21 cellular contexts compared by ENCODE assay signal in genomic region chr9:132631280-132631679, GRCh38. TPM values are rescaled to one million over a fixed set of nuclear protein-coding genes. Genes with fewer than 3 reads are reported as not detected.
DNase-seq lines count a peak whose midpoint lies in the region; ATAC-seq and TF ChIP-seq lines count a peak whose summit lies in the region.
"Had no signal": no experiment of that assay in that cellular context is flagged by ENCODE, and none has a peak within 500 bp of the region (broad histone marks: within the 10 kb centered on the region; RNA-seq: fewer than 3 reads in every experiment).

No MANE protein-coding gene starts in this region.

- no peaks in the 10 kb centered on the region for H3K9me3 ChIP-seq in right lobe of liver
- H3K9me3 ChIP-seq in Peyer's patch: no peaks in the 10 kb centered on the region
- H3K9me3 ChIP-seq: thyroid gland had no signal

- DNase-seq in AG08395 (ENCODE audit: low spot score) (peak; percentile 47), HT1080 (ENCODE audit: low read depth) (peak; percentile 92), amniotic epithelial cell (ENCODE audit: low read depth) (peak; percentile 29), iris pigment epithelial cell (ENCODE audit: low read depth) (peak; percentile 63), right lobe of liver (no peak), Peyer's patch (no peak)
- DNase-seq: activated CD4-positive, alpha-beta T cell treated with anti-CD3 and anti-CD28 coated beads for 4 hours; activated T-cell treated with anti-CD3 and anti-CD28 coated beads, Interleukin-2, amount 50 U/mL, for 24 hours; amygdala; dorsolateral prefrontal cortex; left cardiac atrium; stimulated activated CD4-positive, alpha-beta T cell treated with anti-CD3 and anti-CD28 coated beads, Interleukin-1b, Interleukin-23, amount 100 ng/mL, for 48 hours; T-helper 2 cell; thyroid gland had no signal

- no peaks in the 10 kb centered on the region for H3K4me1 Mint-ChIP-seq in activated T-helper 17 cell treated with anti-CD3 and anti-CD28 coated beads, Interleukin-2, amount 50 U/mL, for 72 hours
- H3K4me1 Mint-ChIP-seq: IgD-negative memory B cell had no signal

- TF ChIP-seq POLR2A in right lobe of liver (IDR thresholded peaks at IDR 0.05) (no peak), Peyer's patch (IDR thresholded peaks at IDR 0.05) (no peak)

- no peak overlapping the region for H3K27ac Mint-ChIP-seq in activated T-helper 17 cell treated with anti-CD3 and anti-CD28 coated beads, Interleukin-2, amount 50 U/mL, for 72 hours
- H3K27ac Mint-ChIP-seq: activated T-cell treated with anti-CD3 and anti-CD28 coated beads, Interleukin-2, amount 50 U/mL, for 24 hours; IgD-negative memory B cell had no signal

- ATAC-seq in right lobe of liver (no peak), HG03159 (IDR thresholded peaks at IDR 0.05; ENCODE audit: unreplicated experiment) (no peak)
- ATAC-seq in activated T-helper 17 cell treated with anti-CD3 and anti-CD28 coated beads, Interleukin-2, amount 50 U/mL, for 72 hours (replicated peaks): no peak
- ATAC-seq: GM12878, left cardiac atrium had no signal

- intact Hi-C loops in right lobe of liver (cut with DNase I): no loop called here

- H3K36me3 Mint-ChIP-seq in activated T-helper 17 cell treated with anti-CD3 and anti-CD28 coated beads, Interleukin-2, amount 50 U/mL, for 72 hours (ENCODE audit: low read depth): peaks cover 100% of the 10 kb centered on the region

- 100% methylated on average over 2 of the region's 5 CpGs for WGBS in right lobe of liver (ENCODE audit: insufficient coverage, low coverage, low lambda C conversion rate, missing lambda C conversion rate)

- TF ChIP-seq CTCF in right lobe of liver (IDR thresholded peaks at IDR 0.05): no peak
- TF ChIP-seq CTCF in Peyer's patch (IDR thresholded peaks at IDR 0.05): no peak

- no peaks in the 10 kb centered on the region for H3K27me3 Mint-ChIP-seq in activated T-helper 17 cell treated with anti-CD3 and anti-CD28 coated beads, Interleukin-2, amount 50 U/mL, for 72 hours
- H3K27me3 Mint-ChIP-seq: activated T-cell treated with anti-CD3 and anti-CD28 coated beads, Interleukin-2, amount 50 U/mL, for 24 hours; IgD-negative memory B cell had no signal

- no peak overlapping the region for H3K4me3 ChIP-seq in right lobe of liver
- H3K4me3 ChIP-seq in Peyer's patch: no peak overlapping the region
- H3K4me3 ChIP-seq: dorsolateral prefrontal cortex, GM12878, thyroid gland had no signal

- H3K4me3 Mint-ChIP-seq in activated T-helper 17 cell treated with anti-CD3 and anti-CD28 coated beads, Interleukin-2, amount 50 U/mL, for 72 hours: no peak overlapping the region
- H3K4me3 Mint-ChIP-seq: activated T-cell treated with anti-CD3 and anti-CD28 coated beads, Interleukin-2, amount 50 U/mL, for 24 hours; IgD-negative memory B cell had no signal

- H3K9me3 Mint-ChIP-seq in activated T-helper 17 cell treated with anti-CD3 and anti-CD28 coated beads, Interleukin-2, amount 50 U/mL, for 72 hours: no peaks in the 10 kb centered on the region
- H3K9me3 Mint-ChIP-seq: activated T-cell treated with anti-CD3 and anti-CD28 coated beads, Interleukin-2, amount 50 U/mL, for 24 hours; IgD-negative memory B cell had no signal

- no peak overlapping the region for H3K27ac ChIP-seq in right lobe of liver
- H3K27ac ChIP-seq in Peyer's patch: no peak overlapping the region
- H3K27ac ChIP-seq: dorsolateral prefrontal cortex, thyroid gland had no signal

- H3K4me1 ChIP-seq in right lobe of liver (no peaks in the 10 kb centered on the region), Peyer's patch (no peaks in the 10 kb centered on the region)
- H3K4me1 ChIP-seq: thyroid gland had no signal

- H3K36me3 ChIP-seq in right lobe of liver (peaks cover 0 to 22% (median 11%) of the 10 kb centered on the region in 4 donors), Peyer's patch (peaks cover 0 to 39% (median 0%) of the 10 kb centered on the region in 3 donors)

- no peaks in the 10 kb centered on the region for H3K27me3 ChIP-seq in right lobe of liver
- no peaks in the 10 kb centered on the region for H3K27me3 ChIP-seq in Peyer's patch
- H3K27me3 ChIP-seq: dorsolateral prefrontal cortex, thyroid gland had no signal

RNA-seq across cellular contexts. Expression of gene DDX31, which starts 38.5 kb away (rescaled TPM):
- total RNA-seq in HT1080 (2014; rRNA removed; shearing (Covaris generic)): 22.0 and 26.1 TPM in 2 replicates
- 14.9 and 15.5 TPM in 2 replicates for polyA plus RNA-seq in HT1080 (2015; cell fraction: cytosol; rRNA removed)
- polyA plus RNA-seq in HT1080 (2015; cell fraction: nucleus; rRNA removed): 34.2 and 35.8 TPM in 2 replicates
- total RNA-seq in right lobe of liver (1 to 10 TPM; 7.1 to 8.7 (median 8.0) TPM), Peyer's patch (10 to 100 TPM in 1 of 4 donors, 1 to 10 TPM in 3; 4.9 to 14.0 (median 9.0) TPM)
- total RNA-seq in activated T-helper 17 cell treated with anti-CD3 and anti-CD28 coated beads, Interleukin-2, amount 50 U/mL, for 72 hours: 10 to 100 TPM; 12.7 to 23.0 TPM

RNA-seq across cellular contexts. Expression of gene GTF3C4, which starts 39.0 kb away (rescaled TPM):
- total RNA-seq in HT1080 (2014; rRNA removed; shearing (Covaris generic)): 17.6 and 23.1 TPM in 2 replicates
- polyA plus RNA-seq in HT1080 (2015; cell fraction: cytosol; rRNA removed): 11.8 and 13.9 TPM in 2 replicates
- polyA plus RNA-seq in HT1080 (2015; cell fraction: nucleus; rRNA removed): 13.3 and 13.7 TPM in 2 replicates
- 1 to 10 TPM; 4.6 to 6.1 (median 5.5) TPM for total RNA-seq in right lobe of liver
- 1 to 10 TPM; 5.6 to 8.3 (median 7.4) TPM for total RNA-seq in Peyer's patch
- total RNA-seq in activated T-helper 17 cell treated with anti-CD3 and anti-CD28 coated beads, Interleukin-2, amount 50 U/mL, for 72 hours: 10 to 100 TPM; 13.0 to 19.1 TPM

RNA-seq across cellular contexts. Expression of gene BARHL1, which starts 48.9 kb away (rescaled TPM):
- total RNA-seq in HT1080 (2014; rRNA removed; shearing (Covaris generic)): not detected in 2 replicates
- polyA plus RNA-seq in HT1080 (2015; cell fraction: cytosol; rRNA removed): not detected in 2 replicates
- polyA plus RNA-seq in HT1080 (2015; cell fraction: nucleus; rRNA removed): not detected in 2 replicates
- total RNA-seq in right lobe of liver (not detected), Peyer's patch (not detected)
- total RNA-seq in activated T-helper 17 cell treated with anti-CD3 and anti-CD28 coated beads, Interleukin-2, amount 50 U/mL, for 72 hours: not detected
- total RNA-seq: dorsolateral prefrontal cortex, glomerular endothelial cell, GM12878, left cardiac atrium, myocyte, pulmonary artery endothelial cell, thyroid gland had no signal
- polyA plus RNA-seq: GM12878, IgD-negative memory B cell had no signal

Comparison
In these comparisons a context has a peak if more than half of its experiments do, and no peak if none do; other contexts are left out.
1. DNase-seq: peak in AG08395 (single experiment), HT1080 (single experiment), amniotic epithelial cell (single experiment) and iris pigment epithelial cell (single experiment); none in right lobe of liver (0 of 3) and Peyer's patch (0 of 3).